Comparison of ENCODE assay signal across 2 cellular contexts in the genomic region with DNA sequence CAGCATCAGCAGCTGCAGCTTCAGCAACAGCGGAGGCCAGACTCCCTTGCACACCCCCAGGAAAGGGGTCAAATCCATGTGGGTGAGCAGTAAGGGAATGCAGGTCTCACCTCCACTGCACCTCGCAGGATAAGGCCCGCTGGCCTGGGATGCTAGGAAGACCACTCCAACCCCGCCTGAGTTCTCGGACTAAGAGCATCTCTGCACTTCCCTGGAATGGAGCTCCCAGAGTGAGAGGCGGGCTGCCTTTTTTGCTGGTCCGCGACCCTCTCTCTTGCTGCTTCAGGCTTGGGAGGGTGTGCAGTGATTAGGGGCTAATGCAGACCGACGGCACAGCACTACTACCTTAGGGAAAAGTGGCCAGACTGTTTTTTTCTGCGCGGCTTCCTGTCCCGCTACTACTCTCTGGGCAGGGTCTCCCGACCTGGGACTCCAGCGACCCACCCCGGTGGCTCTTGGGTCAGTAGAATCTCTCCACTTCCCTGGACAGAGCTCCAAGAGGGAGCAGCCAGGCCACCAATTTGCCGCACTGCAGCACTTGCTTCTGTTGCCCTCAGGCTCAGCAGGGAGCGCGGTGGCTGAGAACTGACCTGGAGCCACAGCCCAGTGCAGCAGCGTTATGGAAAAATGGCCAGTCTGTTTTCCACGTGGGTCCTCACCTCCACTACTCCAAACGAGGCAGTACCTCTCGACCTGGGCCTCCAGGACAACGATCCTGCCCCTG.
TF ChIP-seq lines count a peak whose summit lies in the region.

No MANE protein-coding gene starts in this region.

TF ChIP-seq in HepG2, 621 proteins besides CTCF, POLR2A, EP300 and RAD21:
- TF ChIP-seq MIER2 (CRISPR knock-in tag; IDR thresholded peaks at IDR 0.05) (no peak), ZNF460 (CRISPR knock-in tag; IDR thresholded peaks at IDR 0.05; ENCODE audit: borderline replicate concordance) (no peak), ZNF570 (CRISPR knock-in tag; IDR thresholded peaks at IDR 0.05; ENCODE audit: borderline replicate concordance) (no peak), JARID2 (CRISPR knock-in tag; IDR thresholded peaks at IDR 0.05; ENCODE audit: insufficient replicate concordance) (no peak), RNF2 (conservative IDR thresholded peaks at IDR 0.05; ENCODE audit: low read depth) (no peak), FOXM1 (CRISPR knock-in tag; IDR thresholded peaks at IDR 0.05) (no peak), KLF13 (CRISPR knock-in tag; IDR thresholded peaks at IDR 0.05) (no peak), SMAD1 (CRISPR knock-in tag; IDR thresholded peaks at IDR 0.05; ENCODE audit: borderline replicate concordance, low read depth) (no peak), FOXP1 (IDR thresholded peaks at IDR 0.05) (no peak), FOXP1 (CRISPR knock-in tag; IDR thresholded peaks at IDR 0.05) (no peak), ZNF879 (CRISPR knock-in tag; IDR thresholded peaks at IDR 0.05) (no peak), RFX1 (IDR thresholded peaks at IDR 0.05) (no peak), ZNF839 (CRISPR knock-in tag; IDR thresholded peaks at IDR 0.05; ENCODE audit: borderline replicate concordance) (no peak)
- TF ChIP-seq, protein P1, sequence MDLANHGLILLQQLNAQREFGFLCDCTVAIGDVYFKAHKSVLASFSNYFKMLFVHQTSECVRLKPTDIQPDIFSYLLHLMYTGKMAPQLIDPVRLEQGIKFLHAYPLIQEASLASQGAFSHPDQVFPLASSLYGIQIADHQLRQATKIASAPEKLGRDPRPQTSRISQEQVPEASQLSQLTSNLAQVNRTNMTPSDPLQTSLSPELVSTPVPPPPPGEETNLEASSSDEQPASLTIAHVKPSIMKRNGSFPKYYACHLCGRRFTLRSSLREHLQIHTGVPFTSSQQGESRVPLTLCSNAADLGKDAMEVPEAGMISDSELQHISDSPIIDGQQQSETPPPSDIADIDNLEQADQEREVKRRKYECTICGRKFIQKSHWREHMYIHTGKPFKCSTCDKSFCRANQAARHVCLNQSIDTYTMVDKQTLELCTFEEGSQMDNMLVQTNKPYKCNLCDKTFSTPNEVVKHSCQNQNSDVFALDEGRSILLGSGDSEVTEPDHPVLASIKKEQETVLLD (CRISPR knock-in tag; IDR thresholded peaks at IDR 0.05; ENCODE audit: low read depth), result no peak
- TF ChIP-seq, protein P2, sequence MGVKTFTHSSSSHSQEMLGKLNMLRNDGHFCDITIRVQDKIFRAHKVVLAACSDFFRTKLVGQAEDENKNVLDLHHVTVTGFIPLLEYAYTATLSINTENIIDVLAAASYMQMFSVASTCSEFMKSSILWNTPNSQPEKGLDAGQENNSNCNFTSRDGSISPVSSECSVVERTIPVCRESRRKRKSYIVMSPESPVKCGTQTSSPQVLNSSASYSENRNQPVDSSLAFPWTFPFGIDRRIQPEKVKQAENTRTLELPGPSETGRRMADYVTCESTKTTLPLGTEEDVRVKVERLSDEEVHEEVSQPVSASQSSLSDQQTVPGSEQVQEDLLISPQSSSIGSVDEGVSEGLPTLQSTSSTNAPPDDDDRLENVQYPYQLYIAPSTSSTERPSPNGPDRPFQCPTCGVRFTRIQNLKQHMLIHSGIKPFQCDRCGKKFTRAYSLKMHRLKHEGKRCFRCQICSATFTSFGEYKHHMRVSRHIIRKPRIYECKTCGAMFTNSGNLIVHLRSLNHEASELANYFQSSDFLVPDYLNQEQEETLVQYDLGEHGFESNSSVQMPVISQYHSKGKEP (CRISPR knock-in tag; IDR thresholded peaks at IDR 0.05), result no peak
- TF ChIP-seq, protein P3, sequence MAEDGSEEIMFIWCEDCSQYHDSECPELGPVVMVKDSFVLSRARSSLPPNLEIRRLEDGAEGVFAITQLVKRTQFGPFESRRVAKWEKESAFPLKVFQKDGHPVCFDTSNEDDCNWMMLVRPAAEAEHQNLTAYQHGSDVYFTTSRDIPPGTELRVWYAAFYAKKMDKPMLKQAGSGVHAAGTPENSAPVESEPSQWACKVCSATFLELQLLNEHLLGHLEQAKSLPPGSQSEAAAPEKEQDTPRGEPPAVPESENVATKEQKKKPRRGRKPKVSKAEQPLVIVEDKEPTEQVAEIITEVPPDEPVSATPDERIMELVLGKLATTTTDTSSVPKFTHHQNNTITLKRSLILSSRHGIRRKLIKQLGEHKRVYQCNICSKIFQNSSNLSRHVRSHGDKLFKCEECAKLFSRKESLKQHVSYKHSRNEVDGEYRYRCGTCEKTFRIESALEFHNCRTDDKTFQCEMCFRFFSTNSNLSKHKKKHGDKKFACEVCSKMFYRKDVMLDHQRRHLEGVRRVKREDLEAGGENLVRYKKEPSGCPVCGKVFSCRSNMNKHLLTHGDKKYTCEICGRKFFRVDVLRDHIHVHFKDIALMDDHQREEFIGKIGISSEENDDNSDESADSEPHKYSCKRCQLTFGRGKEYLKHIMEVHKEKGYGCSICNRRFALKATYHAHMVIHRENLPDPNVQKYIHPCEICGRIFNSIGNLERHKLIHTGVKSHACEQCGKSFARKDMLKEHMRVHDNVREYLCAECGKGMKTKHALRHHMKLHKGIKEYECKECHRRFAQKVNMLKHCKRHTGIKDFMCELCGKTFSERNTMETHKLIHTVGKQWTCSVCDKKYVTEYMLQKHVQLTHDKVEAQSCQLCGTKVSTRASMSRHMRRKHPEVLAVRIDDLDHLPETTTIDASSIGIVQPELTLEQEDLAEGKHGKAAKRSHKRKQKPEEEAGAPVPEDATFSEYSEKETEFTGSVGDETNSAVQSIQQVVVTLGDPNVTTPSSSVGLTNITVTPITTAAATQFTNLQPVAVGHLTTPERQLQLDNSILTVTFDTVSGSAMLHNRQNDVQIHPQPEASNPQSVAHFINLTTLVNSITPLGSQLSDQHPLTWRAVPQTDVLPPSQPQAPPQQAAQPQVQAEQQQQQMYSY (CRISPR knock-in tag; IDR thresholded peaks at IDR 0.05), result no peak
TF ChIP-seq in HepG2: peak in this region for 0.

TF ChIP-seq in H1, 55 proteins besides CTCF, POLR2A, EP300 and RAD21:
- TF ChIP-seq GTF2F1 (IDR thresholded peaks at IDR 0.05; ENCODE audit: borderline replicate concordance, low read depth, low read length), result no peak
- no peak for TF ChIP-seq BACH1 (IDR thresholded peaks at IDR 0.05; ENCODE audit: low read length)
- no peak for TF ChIP-seq YY1 (IDR thresholded peaks at IDR 0.05; ENCODE audit: low read depth, low read length)
- no peak for TF ChIP-seq KDM1A (IDR thresholded peaks at IDR 0.05; ENCODE audit: borderline replicate concordance, low read length)
- TF ChIP-seq, protein P4, sequence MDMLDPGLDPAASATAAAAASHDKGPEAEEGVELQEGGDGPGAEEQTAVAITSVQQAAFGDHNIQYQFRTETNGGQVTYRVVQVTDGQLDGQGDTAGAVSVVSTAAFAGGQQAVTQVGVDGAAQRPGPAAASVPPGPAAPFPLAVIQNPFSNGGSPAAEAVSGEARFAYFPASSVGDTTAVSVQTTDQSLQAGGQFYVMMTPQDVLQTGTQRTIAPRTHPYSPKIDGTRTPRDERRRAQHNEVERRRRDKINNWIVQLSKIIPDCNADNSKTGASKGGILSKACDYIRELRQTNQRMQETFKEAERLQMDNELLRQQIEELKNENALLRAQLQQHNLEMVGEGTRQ (IDR thresholded peaks at IDR 0.05; ENCODE audit: low read length), result no peak
- no peak for TF ChIP-seq CHD1 (IDR thresholded peaks at IDR 0.05; ENCODE audit: low read depth, low read length)
- TF ChIP-seq PHF8 (conservative IDR thresholded peaks at IDR 0.05; ENCODE audit: low read depth, low read length), result no peak
- no peak for TF ChIP-seq MAFK (IDR thresholded peaks at IDR 0.05; ENCODE audit: low read depth, low read length)
- TF ChIP-seq RFX5 (IDR thresholded peaks at IDR 0.05; ENCODE audit: borderline replicate concordance, low read depth, low read length), result no peak
